1 cellular context compared by ENCODE assay signal in genomic region chr10:97669561-97669960, GRCh38.
TF ChIP-seq lines count a peak whose summit lies in the region.

No MANE protein-coding gene starts in this region.

TF ChIP-seq in IMR-90, 13 proteins besides CTCF, POLR2A, EP300 and RAD21:
- TF ChIP-seq SMC3 (IDR thresholded peaks at IDR 0.05; ENCODE audit: low read depth, low read length) = no peak
- TF ChIP-seq BHLHE40 (IDR thresholded peaks at IDR 0.05; ENCODE audit: low read depth, low read length) = no peak
- TF ChIP-seq RFX5 (IDR thresholded peaks at IDR 0.05; ENCODE audit: low read depth, low read length) = no peak
- TF ChIP-seq FOS (IDR thresholded peaks at IDR 0.05; ENCODE audit: low read depth, low read length) = no peak
- no peak for TF ChIP-seq CHD1 (IDR thresholded peaks at IDR 0.05; ENCODE audit: low read depth, low read length)
- no peak for TF ChIP-seq MAZ (IDR thresholded peaks at IDR 0.05; ENCODE audit: borderline replicate concordance, low read depth, low read length)
- no peak for TF ChIP-seq MXI1 (IDR thresholded peaks at IDR 0.05; ENCODE audit: borderline replicate concordance, low read depth, low read length)
- TF ChIP-seq NFE2L2 (IDR thresholded peaks at IDR 0.05; ENCODE audit: low read depth, low read length) = no peak
- TF ChIP-seq, protein P1, sequence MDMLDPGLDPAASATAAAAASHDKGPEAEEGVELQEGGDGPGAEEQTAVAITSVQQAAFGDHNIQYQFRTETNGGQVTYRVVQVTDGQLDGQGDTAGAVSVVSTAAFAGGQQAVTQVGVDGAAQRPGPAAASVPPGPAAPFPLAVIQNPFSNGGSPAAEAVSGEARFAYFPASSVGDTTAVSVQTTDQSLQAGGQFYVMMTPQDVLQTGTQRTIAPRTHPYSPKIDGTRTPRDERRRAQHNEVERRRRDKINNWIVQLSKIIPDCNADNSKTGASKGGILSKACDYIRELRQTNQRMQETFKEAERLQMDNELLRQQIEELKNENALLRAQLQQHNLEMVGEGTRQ (IDR thresholded peaks at IDR 0.05; ENCODE audit: low read depth, low read length) = no peak
- TF ChIP-seq MAFK (IDR thresholded peaks at IDR 0.05; ENCODE audit: low read depth, low read length) = no peak
- TF ChIP-seq RCOR1 (IDR thresholded peaks at IDR 0.05; ENCODE audit: insufficient replicate concordance, low read length) = no peak
- no peak for TF ChIP-seq CEBPB (IDR thresholded peaks at IDR 0.05; ENCODE audit: low read depth, low read length)
- TF ChIP-seq ELK1 (IDR thresholded peaks at IDR 0.05; ENCODE audit: borderline replicate concordance, low read depth, low read length) = no peak
TF ChIP-seq in IMR-90: peak in this region for 0.
